Comparison of ENCODE assay signal across 8 cellular contexts in the genomic region with DNA sequence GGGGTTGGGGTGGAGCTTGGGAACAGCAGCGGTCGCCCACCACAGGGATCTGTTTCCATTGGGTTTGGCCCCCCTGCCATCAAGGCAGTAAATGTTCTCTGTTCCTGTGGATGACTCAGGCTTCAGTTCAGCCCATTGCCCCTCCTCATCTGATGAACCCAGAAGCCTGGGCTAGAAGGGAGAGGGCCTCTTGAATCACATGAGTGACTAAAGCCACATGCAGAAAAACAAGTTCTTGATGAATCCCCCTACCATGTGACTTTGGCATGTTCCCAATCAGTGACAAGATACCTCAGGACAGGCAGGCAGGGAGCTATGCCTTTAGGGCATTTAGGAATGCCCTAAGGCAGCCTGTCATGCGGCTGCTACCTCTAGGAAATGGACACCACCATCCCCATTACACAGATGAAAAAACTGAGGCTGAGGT. TPM values are rescaled to one million over a fixed set of nuclear protein-coding genes. Genes with fewer than 3 reads are reported as not detected.
DNase-seq lines count a peak whose midpoint lies in the region; FAIRE-seq and TF ChIP-seq lines count a peak whose summit lies in the region.

No MANE protein-coding gene starts in this region.

- H3K27ac Mint-ChIP-seq in nephron progenitor cell = no peak overlapping the region

- no peaks in the 10 kb centered on the region for H3K9me3 ChIP-seq in AG04450 (ENCODE audit: control insufficient read depth, insufficient read depth, low read length)

- CTCF ChIA-PET in AG04450 (lab: Charles Lee) = interaction anchor here (0.6 to 5.0 kb wide), 16 partner anchors 10 to 270 kb away, joined by 3 to 83 read pairs (median 4); no protein-coding TSS in a partner anchor

- intact Hi-C loops in dorsolateral prefrontal cortex (cut with DNase I) = loop anchor here (2.0 to 10.0 kb wide), 5 partner anchors 31 to 169 kb away; partner anchors contain the start of gene UBTD2 (in 2 of the 2)

- H3K9me3 Mint-ChIP-seq in nephron progenitor cell = no peaks in the 10 kb centered on the region

- no peaks in the 10 kb centered on the region for H3K36me3 Mint-ChIP-seq in nephron progenitor cell (ENCODE audit: low read depth)

- no peak for TF ChIP-seq CTCF in AG04450 (IDR thresholded peaks at IDR 0.05; ENCODE audit: low read depth, low read length)
- TF ChIP-seq CTCF in dorsolateral prefrontal cortex (IDR thresholded peaks at IDR 0.05 in 54 of 56, conservative IDR thresholded peaks at IDR 0.05 in 2 of 56; ENCODE audit: low read depth in 1 of 56, partially characterized antibody in 56 of 56) = no peak
- no peak for TF ChIP-seq CTCF in nephron progenitor cell (IDR thresholded peaks at IDR 0.05)

- TF ChIP-seq POLR2A in GM12892 (IDR thresholded peaks at IDR 0.05; ENCODE audit: low read depth, low read length) (no peak), erythroblast (IDR thresholded peaks at IDR 0.05; ENCODE audit: low read length) (no peak)

- peaks cover 79% of the 10 kb centered on the region for H3K4me1 Mint-ChIP-seq in nephron progenitor cell

- POLR2A ChIA-PET in AG04450 (lab: Yijun Ruan, JAX) = interaction anchor here (0.6 kb wide), 1 partner anchor 169 kb away, joined by 3 read pairs; no protein-coding TSS in a partner anchor

- no peak for FAIRE-seq in GM12892 (lab: Jason Lieb, UNC)

- H3K27me3 ChIP-seq in AG04450 (ENCODE audit: control insufficient read depth, insufficient read depth, low read length) = no peaks in the 10 kb centered on the region
- no peaks in the 10 kb centered on the region for H3K27me3 ChIP-seq in dorsolateral prefrontal cortex

- no peak for DNase-seq in AG04450 (ENCODE audit: low read depth, low spot score)
- peak; percentile 84 for DNase-seq in M059J (ENCODE audit: low read depth)
- DNase-seq in dorsolateral prefrontal cortex = peak in 3 of 10 donors; percentile 44 to 64 (median 59)
- no peak for DNase-seq in nephron progenitor cell
- no peak for DNase-seq in NK-92 (lab: John Stamatoyannopoulos, UW; ENCODE audit: unreplicated experiment)
- no peak for DNase-seq in GM12892 (ENCODE audit: insufficient read length)
- no peak for DNase-seq in NAMALWA (ENCODE audit: low spot score)
- no peak for DNase-seq in erythroblast (lab: John Stamatoyannopoulos, UW)

- H3K4me3 ChIP-seq in AG04450 (ENCODE audit: low read depth, low read length) (peak overlapping the region; percentile 28), dorsolateral prefrontal cortex (peak overlapping the region in 6 of 59 donors; percentile 5 to 92 (median 51))

- H3K27ac ChIP-seq in AG04450 (ENCODE audit: low read depth, low read length) (no peak overlapping the region), dorsolateral prefrontal cortex (peak overlapping the region in 55 of 59 donors; percentile 34 to 95 (median 86))

- H3K4me3 Mint-ChIP-seq in nephron progenitor cell = peak overlapping the region; percentile 87

- H3K27me3 Mint-ChIP-seq in nephron progenitor cell (ENCODE audit: low read depth, poor library complexity) = no peaks in the 10 kb centered on the region

RNA-seq across cellular contexts. Expression of gene SH3PXD2B, which starts 2.5 kb away (rescaled TPM):
- 39.1 and 39.8 TPM in 2 replicates for polyA plus RNA-seq in AG04450 (2011; rRNA removed)
- polyA minus RNA-seq in AG04450 (2011; rRNA and poly(A)+ RNA removed) = 56.8 and 58.2 TPM in 2 replicates
- total RNA-seq in M059J (2014; rRNA removed; shearing (Covaris generic)) = 8.5 and 15.7 TPM in 2 replicates
- 10 to 100 TPM in 119 of 120 experiments, 1 to 10 TPM in 1; 9.2 to 63.2 (median 19.7) TPM for total RNA-seq in dorsolateral prefrontal cortex
- 0.95 TPM for polyA plus RNA-seq in GM12892 (2012; ENCODE audit: missing spikeins)
